In genomic region chr12:121872546-121873223, GRCh38 we compare ENCODE assay signal across 8 cellular contexts. TPM values are rescaled to one million over a fixed set of nuclear protein-coding genes. Genes with fewer than 3 reads are reported as not detected.
DNase-seq lines count a peak whose midpoint lies in the region; TF ChIP-seq lines count a peak whose summit lies in the region.

No MANE protein-coding gene starts in this region.

- H3K9me3 ChIP-seq in mucosa of rectum (ENCODE audit: control insufficient read depth in 2 of 2, low read length in 2 of 2) = no peaks in the 10 kb centered on the region

- H3K9ac ChIP-seq in mucosa of rectum (ENCODE audit: low read depth in 1 of 2, low read length in 2 of 2) = no peak overlapping the region

- H3K4me1 ChIP-seq in mucosa of rectum (ENCODE audit: control insufficient read depth in 2 of 2, insufficient read depth in 2 of 2, low read length in 2 of 2) = no peaks in the 10 kb centered on the region

- POLR2A ChIA-PET in HEK293T (lab: Yijun Ruan, JAX) = interaction anchor here (0.7 kb wide), 1 partner anchor 9 kb away, joined by 3 read pairs; no protein-coding TSS in a partner anchor

- H3K4me1 Mint-ChIP-seq in immature natural killer cell = no peaks in the 10 kb centered on the region

- peak; percentile 68 for DNase-seq in Daoy (ENCODE audit: low read depth)
- peak; percentile 15 for DNase-seq in NCI-H1694 treated with DMSO at 0.1 percent for 48 hours (lab: John Stamatoyannopoulos, UW)
- peak; percentile 90 for DNase-seq in cerebellum (ENCODE audit: low spot score)
- DNase-seq in immature natural killer cell = no peak
- DNase-seq in HEK293T (ENCODE audit: extremely low spot score) = no peak
- DNase-seq in stimulated activated naive CD4-positive, alpha-beta T cell (lab: John Stamatoyannopoulos, UW) = no peak
- DNase-seq in activated CD4-positive, CD25-positive, alpha-beta regulatory T cell (lab: John Stamatoyannopoulos, UW) = no peak

- peaks cover 0 to 1% (median 0%) of the 10 kb centered on the region in 3 donors for H3K27me3 Mint-ChIP-seq in immature natural killer cell (ENCODE audit: low read depth in 3 of 3)

- no peaks in the 10 kb centered on the region for H3K9me3 Mint-ChIP-seq in immature natural killer cell

- CTCF ChIA-PET in HEK293T (lab: Yijun Ruan, JAX) = no interaction called here

- H3K36me3 ChIP-seq in mucosa of rectum (ENCODE audit: control insufficient read depth in 2 of 2, insufficient read depth in 2 of 2, low read length in 2 of 2) = no peaks in the 10 kb centered on the region

- H3K27ac ChIP-seq in mucosa of rectum (ENCODE audit: low read depth in 2 of 2, low read length in 2 of 2) = peak overlapping the region; percentile 13 to 23

- H3K27ac Mint-ChIP-seq in immature natural killer cell = no peak overlapping the region

- H3K4me3 ChIP-seq in mucosa of rectum (ENCODE audit: low read length in 2 of 2) = no peak overlapping the region

- no peaks in the 10 kb centered on the region for H3K36me3 Mint-ChIP-seq in immature natural killer cell

- no peak overlapping the region for H3K4me3 Mint-ChIP-seq in immature natural killer cell

- H3K27me3 ChIP-seq in mucosa of rectum (ENCODE audit: control insufficient read depth in 2 of 2, insufficient read depth in 2 of 2, low read length in 2 of 2) = no peaks in the 10 kb centered on the region

TF ChIP-seq in HEK293T, 16 proteins besides CTCF, POLR2A, EP300 and RAD21:
- TF ChIP-seq ARNT (IDR thresholded peaks at IDR 0.05) (no peak), FOXK2 (IDR thresholded peaks at IDR 0.05) (no peak), L3MBTL2 (conservative IDR thresholded peaks at IDR 0.05) (no peak), ELF4 (IDR thresholded peaks at IDR 0.05) (no peak), NFRKB (IDR thresholded peaks at IDR 0.05) (no peak), SUZ12 (IDR thresholded peaks at IDR 0.05) (no peak), CTBP1 (IDR thresholded peaks at IDR 0.05; ENCODE audit: borderline replicate concordance) (no peak), HDGF (IDR thresholded peaks at IDR 0.05; ENCODE audit: borderline replicate concordance) (no peak), TARDBP (IDR thresholded peaks at IDR 0.05) (no peak), SP1 (IDR thresholded peaks at IDR 0.05) (no peak), FOXA1 (IDR thresholded peaks at IDR 0.05) (no peak), LEF1 (IDR thresholded peaks at IDR 0.05; ENCODE audit: borderline replicate concordance) (no peak), ZNF384 (IDR thresholded peaks at IDR 0.05) (no peak), BHLHE40 (IDR thresholded peaks at IDR 0.05; ENCODE audit: borderline replicate concordance) (no peak)
- TF ChIP-seq, protein P1, sequence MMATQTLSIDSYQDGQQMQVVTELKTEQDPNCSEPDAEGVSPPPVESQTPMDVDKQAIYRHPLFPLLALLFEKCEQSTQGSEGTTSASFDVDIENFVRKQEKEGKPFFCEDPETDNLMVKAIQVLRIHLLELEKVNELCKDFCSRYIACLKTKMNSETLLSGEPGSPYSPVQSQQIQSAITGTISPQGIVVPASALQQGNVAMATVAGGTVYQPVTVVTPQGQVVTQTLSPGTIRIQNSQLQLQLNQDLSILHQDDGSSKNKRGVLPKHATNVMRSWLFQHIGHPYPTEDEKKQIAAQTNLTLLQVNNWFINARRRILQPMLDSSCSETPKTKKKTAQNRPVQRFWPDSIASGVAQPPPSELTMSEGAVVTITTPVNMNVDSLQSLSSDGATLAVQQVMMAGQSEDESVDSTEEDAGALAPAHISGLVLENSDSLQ (IDR thresholded peaks at IDR 0.05) = no peak
TF ChIP-seq in HEK293T: peak in this region for 0.

RNA-seq across cellular contexts. Expression of gene HPD, which starts 14.0 kb away (rescaled TPM):
- total RNA-seq in Daoy (2014; rRNA removed; shearing (Covaris generic)) = not detected in 2 replicates
- total RNA-seq in cerebellum = not detected
- not detected for polyA plus RNA-seq in immature natural killer cell

RNA-seq across cellular contexts. Expression of gene PSMD9, which starts 15.9 kb away (rescaled TPM):
- 61.6 and 70.8 TPM in 2 replicates for total RNA-seq in Daoy (2014; rRNA removed; shearing (Covaris generic))
- 16.0 TPM for total RNA-seq in cerebellum
- 100 to 1,000 TPM in 1 of 3 donors, 10 to 100 TPM in 2; 92.9 to 120 (median 98.2) TPM for polyA plus RNA-seq in immature natural killer cell

RNA-seq across cellular contexts. Expression of gene CFAP251, which starts 45.7 kb away (rescaled TPM):
- total RNA-seq in Daoy (2014; rRNA removed; shearing (Covaris generic)) = 3.0 and 4.2 TPM in 2 replicates
- 12.4 TPM for total RNA-seq in cerebellum
- polyA plus RNA-seq in immature natural killer cell = under 1 TPM in 1 of 3 donors, not detected in 2; 0.04 TPM

Comparison
In these comparisons a context has a peak if more than half of its experiments do, and no peak if none do; other contexts are left out.
1. DNase-seq: peak in Daoy (single experiment), NCI-H1694 treated with DMSO at 0.1 percent for 48 hours (single experiment) and cerebellum (single experiment); none in immature natural killer cell (0 of 3), HEK293T (single experiment), stimulated activated naive CD4-positive, alpha-beta T cell (0 of 6) and activated CD4-positive, CD25-positive, alpha-beta regulatory T cell (0 of 4).